Comparison of ENCODE assay signal across 10 cellular contexts in the genomic region with DNA sequence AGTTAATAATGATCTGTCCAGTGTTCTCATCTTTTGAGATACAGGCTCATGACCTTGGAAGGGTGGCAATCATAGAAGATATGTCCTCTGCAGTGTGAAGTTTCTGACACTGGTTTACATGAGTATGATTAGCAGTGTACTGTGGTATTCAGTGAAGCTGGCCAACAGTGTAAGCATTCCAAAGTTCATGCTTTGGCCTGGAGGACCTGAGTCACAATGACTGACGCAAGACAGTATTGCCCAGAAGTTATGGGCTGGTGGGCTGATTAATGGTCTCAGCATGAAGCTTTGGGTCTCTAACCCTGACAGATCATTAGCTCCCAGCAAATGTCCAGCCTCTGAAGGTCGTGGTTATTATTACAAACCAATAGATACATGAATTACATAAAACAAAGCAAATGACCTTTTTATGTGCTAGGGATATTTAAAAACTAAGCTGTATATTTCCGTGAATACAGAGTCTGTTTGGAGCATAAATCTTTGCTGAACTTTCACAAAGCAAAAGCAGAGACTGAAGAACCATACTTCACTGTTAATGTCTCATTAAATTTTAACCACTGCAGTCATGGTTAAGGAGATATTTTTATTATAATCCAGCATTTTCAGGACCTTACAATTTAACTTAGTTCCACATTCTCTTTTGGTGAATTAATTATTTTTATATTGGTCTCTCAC. TPM values are rescaled to one million over a fixed set of nuclear protein-coding genes. Genes with fewer than 3 reads are reported as not detected.
A peak's percentile ranks its signal among the peaks of the same experiment; 100 is the strongest.
DNase-seq lines count a peak whose midpoint lies in the region; ATAC-seq and TF ChIP-seq lines count a peak whose summit lies in the region.
"Had no signal": no experiment of that assay in that cellular context is flagged by ENCODE, and none has a peak within 500 bp of the region (broad histone marks: within the 10 kb centered on the region; RNA-seq: fewer than 3 reads in every experiment).

No MANE protein-coding gene starts in this region.

- H3K4me1 Mint-ChIP-seq in activated naive CD8-positive, alpha-beta T cell treated with anti-CD3 and anti-CD28 coated beads for 36 hours: no peaks in the 10 kb centered on the region

- H3K4me1 ChIP-seq in lower lobe of right lung: no peaks in the 10 kb centered on the region
- H3K4me1 ChIP-seq in aorta (ENCODE audit: control insufficient read depth in 1 of 2, insufficient read depth in 2 of 2, low read length in 2 of 2): no peaks in the 10 kb centered on the region

- no peaks in the 10 kb centered on the region for H3K36me3 Mint-ChIP-seq in activated naive CD8-positive, alpha-beta T cell treated with anti-CD3 and anti-CD28 coated beads for 36 hours

- TF ChIP-seq CTCF in lower lobe of right lung (IDR thresholded peaks at IDR 0.05): no peak

- no peak overlapping the region for H3K4me3 Mint-ChIP-seq in activated naive CD8-positive, alpha-beta T cell treated with anti-CD3 and anti-CD28 coated beads for 36 hours
- H3K4me3 Mint-ChIP-seq: activated naive CD4-positive, alpha-beta T cell treated with anti-CD3 and anti-CD28 coated beads for 36 hours had no signal

- H3K27me3 Mint-ChIP-seq in activated naive CD8-positive, alpha-beta T cell treated with anti-CD3 and anti-CD28 coated beads for 36 hours: no peaks in the 10 kb centered on the region

- no peak overlapping the region for H3K27ac Mint-ChIP-seq in activated naive CD8-positive, alpha-beta T cell treated with anti-CD3 and anti-CD28 coated beads for 36 hours
- H3K27ac Mint-ChIP-seq: activated naive CD4-positive, alpha-beta T cell treated with anti-CD3 and anti-CD28 coated beads for 36 hours had no signal

- intact Hi-C loops in Right ventricle myocardium inferior (cut with DNase I) (loop anchor here (5.0 kb wide), 1 partner anchor 84 kb away; no protein-coding TSS in a partner anchor), cardiac septum (cut with DNase I) (no loop called here), lower lobe of right lung (cut with DNase I) (no loop called here), aorta (cut with DNase I) (no loop called here)

- no peaks in the 10 kb centered on the region for H3K27me3 ChIP-seq in lower lobe of right lung (ENCODE audit: low read depth)
- no peaks in the 10 kb centered on the region for H3K27me3 ChIP-seq in aorta (ENCODE audit: control insufficient read depth in 1 of 2, insufficient read depth in 2 of 2, low read length in 1 of 2)

- H3K4me3 ChIP-seq in lower lobe of right lung: no peak overlapping the region
- no peak overlapping the region for H3K4me3 ChIP-seq in aorta (ENCODE audit: low read length in 2 of 2)

- WGBS in aorta, 2 donors: 8 to 9% methylated on average over 3 of the region's 3 CpGs

- H3K27ac ChIP-seq in lower lobe of right lung: no peak overlapping the region
- no peak overlapping the region for H3K27ac ChIP-seq in aorta (ENCODE audit: low read depth in 1 of 2, low read length in 2 of 2)

- peak; percentile 96 for ATAC-seq in Right ventricle myocardium inferior
- peak; percentile 86 to 93 for ATAC-seq in lower lobe of right lung
- peak; percentile 90 for ATAC-seq in aorta (ENCODE audit: low FRiP score)
- no peak for ATAC-seq in HG02884 (IDR thresholded peaks at IDR 0.05; ENCODE audit: unreplicated experiment)

- no peaks in the 10 kb centered on the region for H3K9me3 Mint-ChIP-seq in activated naive CD8-positive, alpha-beta T cell treated with anti-CD3 and anti-CD28 coated beads for 36 hours
- H3K9me3 Mint-ChIP-seq: activated naive CD4-positive, alpha-beta T cell treated with anti-CD3 and anti-CD28 coated beads for 36 hours had no signal

- H3K36me3 ChIP-seq in lower lobe of right lung (no peaks in the 10 kb centered on the region), aorta (ENCODE audit: control insufficient read depth in 1 of 2, insufficient read depth in 2 of 2, low read length in 1 of 2) (no peaks in the 10 kb centered on the region)

- H3K9me3 ChIP-seq in lower lobe of right lung (no peaks in the 10 kb centered on the region), aorta (ENCODE audit: control insufficient read depth, low read length) (no peaks in the 10 kb centered on the region)

- DNase-seq in Right ventricle myocardium inferior (ENCODE audit: missing footprints): no peak
- DNase-seq in cardiac septum (ENCODE audit: low spot score): no peak
- peak; percentile 93 for DNase-seq in dedifferentiated amniotic fluid mesenchymal stem cell (ENCODE audit: extremely low spot score)
- no peak for DNase-seq in lower lobe of right lung
- peak; percentile 50 to 73 for DNase-seq in aorta
- DNase-seq in activated naive CD8-positive, alpha-beta T cell treated with anti-CD3 and anti-CD28 coated beads for 36 hours: no peak
- DNase-seq in NCI-H2227 treated with DMSO at 0.1 percent for 48 hours (lab: John Stamatoyannopoulos, UW): no peak
- DNase-seq: activated naive CD4-positive, alpha-beta T cell treated with anti-CD3 and anti-CD28 coated beads for 36 hours; NCI-H2081 had no signal

RNA-seq across cellular contexts. Expression of a gene that starts 28.3 kb away (rescaled TPM):
- total RNA-seq in Right ventricle myocardium inferior (48.9 TPM), cardiac septum (61.6 TPM), lower lobe of right lung (45.2 TPM), aorta (10 to 100 TPM; 58.7 to 74.9 TPM)
- 10 to 100 TPM; 23.2 to 31.6 TPM for polyA plus RNA-seq in aorta
- total RNA-seq in activated naive CD8-positive, alpha-beta T cell treated with anti-CD3 and anti-CD28 coated beads for 36 hours: 10 to 100 TPM; 41.3 to 43.8 TPM

Comparison
In these comparisons a context has a peak if more than half of its experiments do, and no peak if none do; other contexts are left out.
1. DNase-seq: peak in dedifferentiated amniotic fluid mesenchymal stem cell (single experiment) and aorta (2 of 2); none in Right ventricle myocardium inferior (single experiment), cardiac septum (single experiment), lower lobe of right lung (single experiment), activated naive CD8-positive, alpha-beta T cell treated with anti-CD3 and anti-CD28 coated beads for 36 hours (single experiment) and NCI-H2227 treated with DMSO at 0.1 percent for 48 hours (single experiment).